8 cellular contexts compared by ENCODE assay signal in the genomic region with DNA sequence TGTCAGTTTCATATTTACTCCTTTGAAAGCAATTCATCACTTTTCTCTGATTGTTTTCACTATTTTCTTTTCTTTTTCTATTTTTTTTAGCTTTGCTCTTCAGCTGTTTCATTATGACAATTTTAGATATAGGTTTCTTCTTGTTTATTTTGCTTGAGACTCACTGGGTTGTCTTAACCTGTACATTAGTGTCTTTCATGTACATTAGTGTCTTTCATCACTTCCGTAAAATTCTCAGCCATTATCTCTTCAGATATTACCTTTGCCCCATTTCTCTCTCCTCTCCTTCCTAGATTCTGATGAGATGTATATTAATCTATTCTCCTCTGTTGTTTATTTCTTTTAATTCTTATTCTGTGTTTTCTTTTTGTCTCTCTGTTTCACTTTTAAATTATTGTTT. TPM values are rescaled to one million over a fixed set of nuclear protein-coding genes. Genes with fewer than 3 reads are reported as not detected.
"Had no signal": no experiment of that assay in that cellular context is flagged by ENCODE, and none has a peak within 500 bp of the region (broad histone marks: within the 10 kb centered on the region; RNA-seq: fewer than 3 reads in every experiment).

No MANE protein-coding gene starts in this region.

- H3K36me3 ChIP-seq: HAP-1 had no signal

- H3K4me1 ChIP-seq: HAP-1 had no signal

- H3K4me3 ChIP-seq: GM23338, HAP-1 had no signal

- H3K4me1 Mint-ChIP-seq: GM23338 had no signal

- H3K4me3 Mint-ChIP-seq: GM23338 had no signal

- ATAC-seq: GM23338, HCT116 had no signal

- DNase-seq: H7, IMR-90, KBM-7 had no signal

- H3K27ac Mint-ChIP-seq: GM23338 had no signal

- H2AFZ ChIP-seq: GM23338 had no signal

- H3K9me3 ChIP-seq: HAP-1 had no signal

- H3K4me2 ChIP-seq: GM23338 had no signal

- FAIRE-seq: HTR-8/SVneo had no signal

RNA-seq across cellular contexts. Expression of gene TCF21, which starts 49.6 kb away (rescaled TPM):
- total RNA-seq: H4 had no signal
